Comparison of ENCODE assay signal across 28 cellular contexts in the genomic region with DNA sequence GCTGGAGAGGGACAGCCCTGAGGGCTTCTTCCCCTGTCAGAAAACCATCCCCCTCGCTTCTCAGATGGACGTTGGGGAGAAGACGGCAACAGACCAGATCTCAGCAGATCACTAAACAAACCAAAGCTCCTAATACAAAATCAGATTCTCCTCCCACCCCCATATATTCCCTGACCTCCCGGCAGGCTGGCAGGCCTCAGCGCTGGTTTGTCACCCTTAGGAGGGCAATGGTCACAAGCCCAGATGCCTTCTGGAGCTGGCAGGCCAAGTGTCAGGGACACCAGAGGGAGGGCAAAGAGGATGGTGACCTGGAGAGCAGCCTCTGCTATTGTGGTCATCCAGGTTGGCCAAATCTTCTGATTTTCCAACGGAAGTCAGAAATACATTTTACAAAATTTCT. TPM values are rescaled to one million over a fixed set of nuclear protein-coding genes. Genes with fewer than 3 reads are reported as not detected.
"Had no signal": no experiment of that assay in that cellular context is flagged by ENCODE, and none has a peak within 500 bp of the region (broad histone marks: within the 10 kb centered on the region; RNA-seq: fewer than 3 reads in every experiment).

No MANE protein-coding gene starts in this region.

- H3K36me3 ChIP-seq: ascending aorta, brain microvascular endothelial cell, esophagus muscularis mucosa had no signal

- FAIRE-seq: frontal cortex, islet of Langerhans had no signal

- H3K27ac ChIP-seq: ascending aorta, brain microvascular endothelial cell, esophagus muscularis mucosa, testis had no signal

- H3K27me3 ChIP-seq: ascending aorta, brain microvascular endothelial cell, testis had no signal

- H3K4me3 Mint-ChIP-seq: effector memory CD8-positive, alpha-beta T cell; naive thymus-derived CD4-positive, alpha-beta T cell; neural crest cell; stimulated activated effector memory CD8-positive, alpha-beta T cell treated with anti-CD3 and anti-CD28 coated beads, Interleukin-12 subunit alpha, Interleukin-12 subunit beta, amount 100 ng/mL, for 72 hours had no signal

- ATAC-seq: activated naive CD4-positive, alpha-beta T cell treated with anti-CD3 and anti-CD28 coated beads, Interleukin-2, amount 50 U/mL, for 72 hours; effector memory CD8-positive, alpha-beta T cell; stimulated activated effector memory CD8-positive, alpha-beta T cell treated with anti-CD3 and anti-CD28 coated beads, Interleukin-12 subunit alpha, Interleukin-12 subunit beta, amount 100 ng/mL, for 72 hours had no signal

- H3K9me3 Mint-ChIP-seq: activated naive CD4-positive, alpha-beta T cell treated with anti-CD3 and anti-CD28 coated beads, Interleukin-2, amount 50 U/mL, for 72 hours; effector memory CD8-positive, alpha-beta T cell; neural crest cell; stimulated activated effector memory CD8-positive, alpha-beta T cell treated with anti-CD3 and anti-CD28 coated beads, Interleukin-12 subunit alpha, Interleukin-12 subunit beta, amount 100 ng/mL, for 72 hours had no signal

- H3K27ac Mint-ChIP-seq: effector memory CD8-positive, alpha-beta T cell; naive thymus-derived CD4-positive, alpha-beta T cell; stimulated activated effector memory CD8-positive, alpha-beta T cell treated with anti-CD3 and anti-CD28 coated beads, Interleukin-12 subunit alpha, Interleukin-12 subunit beta, amount 100 ng/mL, for 72 hours had no signal

- H3K4me3 ChIP-seq: ascending aorta, esophagus muscularis mucosa, testis had no signal

- H3K9me3 ChIP-seq: ascending aorta, esophagus muscularis mucosa, testis had no signal

- H3K36me3 Mint-ChIP-seq: activated naive CD4-positive, alpha-beta T cell treated with anti-CD3 and anti-CD28 coated beads, Interleukin-2, amount 50 U/mL, for 72 hours; naive thymus-derived CD4-positive, alpha-beta T cell; stimulated activated effector memory CD8-positive, alpha-beta T cell treated with anti-CD3 and anti-CD28 coated beads, Interleukin-12 subunit alpha, Interleukin-12 subunit beta, amount 100 ng/mL, for 72 hours had no signal

- H3K4me1 ChIP-seq: ascending aorta, testis had no signal

- DNase-seq: activated CD4-positive, alpha-beta T cell treated with anti-CD3 and anti-CD28 coated beads for 1 hour; activated gamma-delta T cell treated with Interleukin-2 at 50 U/mL for 16 hours; activated T-cell treated with anti-CD3 and anti-CD28 coated beads, Interleukin-2, amount 50 U/mL, for 1 hour; brain microvascular endothelial cell; caudate nucleus; dermis blood vessel endothelial cell; effector memory CD8-positive, alpha-beta T cell; head of caudate nucleus; mesenchymal stem cell; naive thymus-derived CD4-positive, alpha-beta T cell; retina; stimulated activated CD4-positive, alpha-beta T cell treated with anti-CD3 and anti-CD28 coated beads, Interleukin-1b, Interleukin-23, amount 100 ng/mL, for 48 hours; T-helper 9 cell had no signal

- H3K4me1 Mint-ChIP-seq: stimulated activated effector memory CD8-positive, alpha-beta T cell treated with anti-CD3 and anti-CD28 coated beads, Interleukin-12 subunit alpha, Interleukin-12 subunit beta, amount 100 ng/mL, for 72 hours had no signal

RNA-seq across cellular contexts. Expression of gene KCNA10, which starts 10.4 kb away (rescaled TPM):
- total RNA-seq: activated naive CD4-positive, alpha-beta T cell treated with anti-CD3 and anti-CD28 coated beads, Interleukin-2, amount 50 U/mL, for 72 hours; ascending aorta; dermis blood vessel endothelial cell; frontal cortex; lower leg skin; mucosa of gallbladder; naive thymus-derived CD4-positive, alpha-beta T cell; neural crest cell; osteoblast; posterior vena cava; T-helper 1 cell treated with Interleukin-12 subunit alpha and Interleukin-12 subunit beta and Interleukin-4 antibody, amounts not matched to agents 30 ng/mL and 1 ng/mL, for 36 hours; ureter had no signal
- polyA plus RNA-seq: adipose tissue; naive thymus-derived CD4-positive, alpha-beta T cell had no signal

RNA-seq across cellular contexts. Expression of gene PROK1, which starts 57.6 kb away (rescaled TPM):
- total RNA-seq: activated naive CD4-positive, alpha-beta T cell treated with anti-CD3 and anti-CD28 coated beads, Interleukin-2, amount 50 U/mL, for 72 hours; ascending aorta; dermis blood vessel endothelial cell; esophagus muscularis mucosa; frontal cortex; naive thymus-derived CD4-positive, alpha-beta T cell; neural crest cell; osteoblast had no signal
- polyA plus RNA-seq: naive thymus-derived CD4-positive, alpha-beta T cell had no signal
